Comparison of ENCODE assay signal across 1 cellular context in the genomic region with DNA sequence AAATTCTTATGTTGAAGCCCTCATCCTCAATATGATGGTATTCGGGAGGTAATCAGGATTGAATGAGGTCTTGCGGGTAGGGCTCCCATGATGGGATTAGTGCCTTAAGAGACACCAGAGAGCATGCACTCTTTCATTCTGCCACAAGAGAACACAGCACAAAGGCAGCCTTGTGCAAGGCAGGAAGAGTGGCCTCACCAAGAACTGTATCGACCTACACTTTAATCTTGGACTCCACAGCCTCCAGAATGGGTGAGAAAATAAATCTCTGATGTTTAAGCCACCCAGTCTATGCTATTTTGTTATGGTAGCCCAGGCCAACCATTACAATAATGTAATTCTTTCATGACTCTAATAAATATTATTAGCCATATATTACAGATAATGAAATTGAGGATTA.
TF ChIP-seq lines count a peak whose summit lies in the region.

No MANE protein-coding gene starts in this region.

TF ChIP-seq in GM12878, 131 proteins besides CTCF, POLR2A, EP300 and RAD21 (continued from another document):
- TF ChIP-seq, protein P1, sequence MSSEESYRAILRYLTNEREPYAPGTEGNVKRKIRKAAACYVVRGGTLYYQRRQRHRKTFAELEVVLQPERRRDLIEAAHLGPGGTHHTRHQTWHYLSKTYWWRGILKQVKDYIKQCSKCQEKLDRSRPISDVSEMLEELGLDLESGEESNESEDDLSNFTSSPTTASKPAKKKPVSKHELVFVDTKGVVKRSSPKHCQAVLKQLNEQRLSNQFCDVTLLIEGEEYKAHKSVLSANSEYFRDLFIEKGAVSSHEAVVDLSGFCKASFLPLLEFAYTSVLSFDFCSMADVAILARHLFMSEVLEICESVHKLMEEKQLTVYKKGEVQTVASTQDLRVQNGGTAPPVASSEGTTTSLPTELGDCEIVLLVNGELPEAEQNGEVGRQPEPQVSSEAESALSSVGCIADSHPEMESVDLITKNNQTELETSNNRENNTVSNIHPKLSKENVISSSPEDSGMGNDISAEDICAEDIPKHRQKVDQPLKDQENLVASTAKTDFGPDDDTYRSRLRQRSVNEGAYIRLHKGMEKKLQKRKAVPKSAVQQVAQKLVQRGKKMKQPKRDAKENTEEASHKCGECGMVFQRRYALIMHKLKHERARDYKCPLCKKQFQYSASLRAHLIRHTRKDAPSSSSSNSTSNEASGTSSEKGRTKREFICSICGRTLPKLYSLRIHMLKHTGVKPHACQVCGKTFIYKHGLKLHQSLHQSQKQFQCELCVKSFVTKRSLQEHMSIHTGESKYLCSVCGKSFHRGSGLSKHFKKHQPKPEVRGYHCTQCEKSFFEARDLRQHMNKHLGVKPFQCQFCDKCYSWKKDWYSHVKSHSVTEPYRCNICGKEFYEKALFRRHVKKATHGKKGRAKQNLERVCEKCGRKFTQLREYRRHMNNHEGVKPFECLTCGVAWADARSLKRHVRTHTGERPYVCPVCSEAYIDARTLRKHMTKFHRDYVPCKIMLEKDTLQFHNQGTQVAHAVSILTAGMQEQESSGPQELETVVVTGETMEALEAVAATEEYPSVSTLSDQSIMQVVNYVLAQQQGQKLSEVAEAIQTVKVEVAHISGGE (CRISPR knock-in tag; IDR thresholded peaks at IDR 0.05), result no peak
- TF ChIP-seq EZH2 (IDR thresholded peaks at IDR 0.05; ENCODE audit: borderline replicate concordance, control insufficient read depth, low read depth, low read length) (no peak), ZSCAN29 (IDR thresholded peaks at IDR 0.05) (no peak), NR2F1 (conservative IDR thresholded peaks at IDR 0.05) (no peak), ZNF207 (IDR thresholded peaks at IDR 0.05; ENCODE audit: borderline replicate concordance) (no peak), RFX5 (IDR thresholded peaks at IDR 0.05; ENCODE audit: low read depth, low read length) (no peak), KDM1A (IDR thresholded peaks at IDR 0.05; ENCODE audit: borderline replicate concordance) (no peak), SMARCA5 (IDR thresholded peaks at IDR 0.05) (no peak), ZBED1 (IDR thresholded peaks at IDR 0.05; ENCODE audit: borderline replicate concordance) (no peak), PML (IDR thresholded peaks at IDR 0.05; ENCODE audit: low read length) (no peak), GABPA (IDR thresholded peaks at IDR 0.05; ENCODE audit: low read depth) (no peak), ZNF24 (IDR thresholded peaks at IDR 0.05) (no peak), NFYA (IDR thresholded peaks at IDR 0.05; ENCODE audit: borderline replicate concordance, low read depth, low read length) (no peak)
- TF ChIP-seq, protein P2, sequence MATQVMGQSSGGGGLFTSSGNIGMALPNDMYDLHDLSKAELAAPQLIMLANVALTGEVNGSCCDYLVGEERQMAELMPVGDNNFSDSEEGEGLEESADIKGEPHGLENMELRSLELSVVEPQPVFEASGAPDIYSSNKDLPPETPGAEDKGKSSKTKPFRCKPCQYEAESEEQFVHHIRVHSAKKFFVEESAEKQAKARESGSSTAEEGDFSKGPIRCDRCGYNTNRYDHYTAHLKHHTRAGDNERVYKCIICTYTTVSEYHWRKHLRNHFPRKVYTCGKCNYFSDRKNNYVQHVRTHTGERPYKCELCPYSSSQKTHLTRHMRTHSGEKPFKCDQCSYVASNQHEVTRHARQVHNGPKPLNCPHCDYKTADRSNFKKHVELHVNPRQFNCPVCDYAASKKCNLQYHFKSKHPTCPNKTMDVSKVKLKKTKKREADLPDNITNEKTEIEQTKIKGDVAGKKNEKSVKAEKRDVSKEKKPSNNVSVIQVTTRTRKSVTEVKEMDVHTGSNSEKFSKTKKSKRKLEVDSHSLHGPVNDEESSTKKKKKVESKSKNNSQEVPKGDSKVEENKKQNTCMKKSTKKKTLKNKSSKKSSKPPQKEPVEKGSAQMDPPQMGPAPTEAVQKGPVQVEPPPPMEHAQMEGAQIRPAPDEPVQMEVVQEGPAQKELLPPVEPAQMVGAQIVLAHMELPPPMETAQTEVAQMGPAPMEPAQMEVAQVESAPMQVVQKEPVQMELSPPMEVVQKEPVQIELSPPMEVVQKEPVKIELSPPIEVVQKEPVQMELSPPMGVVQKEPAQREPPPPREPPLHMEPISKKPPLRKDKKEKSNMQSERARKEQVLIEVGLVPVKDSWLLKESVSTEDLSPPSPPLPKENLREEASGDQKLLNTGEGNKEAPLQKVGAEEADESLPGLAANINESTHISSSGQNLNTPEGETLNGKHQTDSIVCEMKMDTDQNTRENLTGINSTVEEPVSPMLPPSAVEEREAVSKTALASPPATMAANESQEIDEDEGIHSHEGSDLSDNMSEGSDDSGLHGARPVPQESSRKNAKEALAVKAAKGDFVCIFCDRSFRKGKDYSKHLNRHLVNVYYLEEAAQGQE (IDR thresholded peaks at IDR 0.05; ENCODE audit: low read depth, low read length), result no peak
